ENCODE assay signal across 7 cellular contexts in genomic region chr9:3186751-3187150, GRCh38.
"Had no signal": no experiment of that assay in that cellular context is flagged by ENCODE, and none has a peak within 500 bp of the region (broad histone marks: within the 10 kb centered on the region; RNA-seq: fewer than 3 reads in every experiment).

No MANE protein-coding gene starts in this region.

- H3K4me3 ChIP-seq: HAP-1 had no signal

- H3K27ac ChIP-seq: KMS-11 had no signal

- H3K36me3 ChIP-seq: HAP-1 had no signal

- H3K4me1 ChIP-seq: HAP-1 had no signal

- ATAC-seq: HCT116 had no signal

- H3K9me3 ChIP-seq: HAP-1 had no signal

- DNase-seq: GOT3, H7, IMR-90, KBM-7 had no signal

- H3K4me2 ChIP-seq: KMS-11 had no signal
